1 cellular context compared by ENCODE assay signal in genomic region chr6:54876365-54876764, GRCh38.
TF ChIP-seq lines count a peak whose summit lies in the region.

No MANE protein-coding gene starts in this region.

TF ChIP-seq in HCT116, 20 proteins besides CTCF, POLR2A, EP300 and RAD21 (continued from another document):
- TF ChIP-seq YY1 (IDR thresholded peaks at IDR 0.05; ENCODE audit: extremely low read depth, insufficient replicate concordance, low read depth, low read length) (no peak), TCF7L2 (IDR thresholded peaks at IDR 0.05; ENCODE audit: borderline replicate concordance, extremely low read depth, insufficient read depth, insufficient read length) (no peak), MAX (IDR thresholded peaks at IDR 0.05) (no peak), SIN3A (IDR thresholded peaks at IDR 0.05; ENCODE audit: low read depth) (no peak), SRF (IDR thresholded peaks at IDR 0.05; ENCODE audit: low read depth) (no peak), SP1 (IDR thresholded peaks at IDR 0.05; ENCODE audit: low read depth) (peak; percentile 35; the same call in 1 of the 2 replicates), EGR1 (IDR thresholded peaks at IDR 0.05; ENCODE audit: low read depth) (no peak), ELF1 (IDR thresholded peaks at IDR 0.05; ENCODE audit: borderline replicate concordance, low read depth) (no peak), CBX3 (IDR thresholded peaks at IDR 0.05; ENCODE audit: low read depth) (0 out of 2 replicates have a peak, but pooled peaks have one; percentile 42), ZBTB33 (IDR thresholded peaks at IDR 0.05; ENCODE audit: extremely low read depth, insufficient replicate concordance, low read length) (no peak), JUND (IDR thresholded peaks at IDR 0.05) (0 out of 2 replicates have a peak, but pooled peaks have one; percentile 15), CEBPB (IDR thresholded peaks at IDR 0.05; ENCODE audit: low read depth) (peak; percentile 55), EZH2phosphoT487 (IDR thresholded peaks at IDR 0.05; ENCODE audit: borderline replicate concordance) (no peak), FOSL1 (IDR thresholded peaks at IDR 0.05; ENCODE audit: low read depth) (no peak), POLR2AphosphoS5 (IDR thresholded peaks at IDR 0.05; ENCODE audit: low read depth, low read length) (no peak), ATF3 (IDR thresholded peaks at IDR 0.05) (no peak; the same call in 1 of the 2 replicates)
